Comparison of ENCODE assay signal across 25 cellular contexts in genomic region chr2:84293791-84294380, GRCh38.
DNase-seq lines count a peak whose midpoint lies in the region; ATAC-seq, FAIRE-seq and TF ChIP-seq lines count a peak whose summit lies in the region.
"Had no signal": no experiment of that assay in that cellular context is flagged by ENCODE, and none has a peak within 500 bp of the region (broad histone marks: within the 10 kb centered on the region; RNA-seq: fewer than 3 reads in every experiment).

No MANE protein-coding gene starts in this region.

- in situ Hi-C loops in HepG2 (cut with HindIII; ENCODE audit: extremely low pct_ligation_motif_present, low pct_unique_long_range_greater_than_20kb) = no loop called here

- H3K18ac ChIP-seq in mesendoderm (ENCODE audit: low read length) = no peak overlapping the region

- H3K36me3 Mint-ChIP-seq in WTC11 = peaks cover 3% of the 10 kb centered on the region; the same call in 1 of the 2 replicates
- H3K36me3 Mint-ChIP-seq: CD4-positive, CD25-positive, alpha-beta regulatory T cell; CD8-positive, alpha-beta memory T cell had no signal

- no peak overlapping the region for H4K8ac ChIP-seq in mesendoderm (ENCODE audit: low read depth, low read length)

- TF ChIP-seq CTCF in WTC11 (IDR thresholded peaks at IDR 0.05) = no peak
- 0 out of 2 replicates have a peak, but pooled peaks have one; percentile 14 for TF ChIP-seq CTCF in HepG2 (CRISPR knock-in tag; IDR thresholded peaks at IDR 0.05)

- no peak overlapping the region for H2BK5ac ChIP-seq in mesendoderm (ENCODE audit: low read length)

- POLR2A ChIA-PET in WTC11 (lab: Charles Lee) (no interaction called here), HepG2 (lab: Yijun Ruan, JAX) (interaction anchor here (0.6 to 1.6 kb wide), 9 partner anchors 9 to 1223 kb away, joined by 3 to 10 read pairs (median 3); no protein-coding TSS in a partner anchor)

- peak overlapping the region; percentile 57 for H3K9ac ChIP-seq in HepG2 (ENCODE audit: insufficient read depth, low read depth, low read length)
- no peak overlapping the region for H3K9ac ChIP-seq in mesendoderm (ENCODE audit: low read length)

- H2BK15ac ChIP-seq in mesendoderm (replicated peaks; ENCODE audit: low read depth) = no peak overlapping the region

- H3K79me1 ChIP-seq in mesendoderm (ENCODE audit: low read length) = no peaks in the 10 kb centered on the region

- intact Hi-C loops in HepG2 (cut with micrococcal nuclease; ENCODE audit: unreplicated experiment) = no loop called here

- H2AFZ ChIP-seq in HepG2 (ENCODE audit: low read length) = no peak overlapping the region

- no peak overlapping the region; a peak in 1 of 6 replicates for H3K4me3 ChIP-seq in HepG2 (replicated peaks in 1 of 3; ENCODE audit: insufficient read depth in 1 of 3, low read depth in 2 of 3, low read length in 3 of 3)
- no peak overlapping the region for H3K4me3 ChIP-seq in mesendoderm (ENCODE audit: low read length)
- H3K4me3 ChIP-seq: A549, K562 had no signal

- TF ChIP-seq RAD21 in HepG2 (CRISPR knock-in tag; IDR thresholded peaks at IDR 0.05) = peak; percentile 70

- no peaks in the 10 kb centered on the region; the same call in 1 of the 2 replicates for H3K9me3 ChIP-seq in HepG2 (ENCODE audit: low read length)
- H3K9me3 ChIP-seq: A549 had no signal

- no peak for DNase-seq in stimulated activated naive CD8-positive, alpha-beta T cell treated with anti-CD3 and anti-CD28 coated beads, Interleukin-15, amount 100 ng/mL, for 72 hours
- DNase-seq in stimulated activated naive CD8-positive, alpha-beta T cell treated with anti-CD3 and anti-CD28 coated beads, Interleukin-15, Interleukin-2, amounts not matched to agents 100 U/mL and 50 U/mL, for 24 hours = no peak
- DNase-seq in WTC11 (ENCODE audit: low spot score) (no peak), HepG2 (ENCODE audit: low spot score) (peak; percentile 97), UCSD-AML1 (lab: John Stamatoyannopoulos, UW; ENCODE audit: unreplicated experiment) (no peak), GM19240 (ENCODE audit: insufficient read length, low spot score) (no peak), mesendoderm (no peak)
- DNase-seq: AML-193; C1 segment of cervical spinal cord; CD4-positive, CD25-positive, alpha-beta regulatory T cell; CD8-positive, alpha-beta memory T cell; COR-L47; GOT3; H7; HFFc6; IMR-90 had no signal

- no peak overlapping the region for H2BK120ac ChIP-seq in mesendoderm (ENCODE audit: low read depth, low read length)

- no peaks in the 10 kb centered on the region for H3K27me3 ChIP-seq in HepG2 (ENCODE audit: control insufficient read depth in 1 of 2, insufficient read depth in 2 of 2, low read length in 2 of 2)
- no peaks in the 10 kb centered on the region for H3K27me3 ChIP-seq in mesendoderm (ENCODE audit: insufficient read depth, low read length, poor library complexity)

- 2% methylated on average over 6 of the region's 6 CpGs for WGBS in HepG2 (ENCODE audit: low lambda C conversion rate)
- WGBS in mesendoderm (ENCODE audit: extremely low coverage, insufficient coverage, low lambda C conversion rate) = no CpG with 5 or more reads among the region's 6 CpGs

- no peak overlapping the region for H4K5ac ChIP-seq in mesendoderm (ENCODE audit: low read length)

- FAIRE-seq in HepG2 (lab: Jason Lieb, UNC) = peak; percentile 93
- FAIRE-seq: A549, D721Med, G401.6, GM12891, GM19239, K562 had no signal

- H3K27ac Mint-ChIP-seq in stimulated activated naive CD8-positive, alpha-beta T cell treated with anti-CD3 and anti-CD28 coated beads, Interleukin-15, amount 100 ng/mL, for 72 hours = peak overlapping the region; percentile 69 to 90
- no peak overlapping the region for H3K27ac Mint-ChIP-seq in WTC11
- H3K27ac Mint-ChIP-seq: CD4-positive, CD25-positive, alpha-beta regulatory T cell; HFFc6 had no signal

- H3K4me1 Mint-ChIP-seq in stimulated activated naive CD8-positive, alpha-beta T cell treated with anti-CD3 and anti-CD28 coated beads, Interleukin-15, amount 100 ng/mL, for 72 hours = no peaks in the 10 kb centered on the region
- H3K4me1 Mint-ChIP-seq in WTC11 = peaks cover 22% of the 10 kb centered on the region
- H3K4me1 Mint-ChIP-seq: CD4-positive, CD25-positive, alpha-beta regulatory T cell; CD8-positive, alpha-beta memory T cell had no signal

- H3K23ac ChIP-seq in mesendoderm (ENCODE audit: low read length) = no peak overlapping the region

- no peaks in the 10 kb centered on the region for H3K36me3 ChIP-seq in HepG2 (replicated peaks in 1 of 2; ENCODE audit: control insufficient read depth in 1 of 2, insufficient read depth in 2 of 2, low read length in 2 of 2)
- no peaks in the 10 kb centered on the region for H3K36me3 ChIP-seq in mesendoderm (ENCODE audit: control insufficient read depth, insufficient read depth, low read length)

- H3K4me2 ChIP-seq in HepG2 (ENCODE audit: low read depth, low read length) = peak overlapping the region; percentile 60
- H3K4me2 ChIP-seq in mesendoderm (ENCODE audit: low read length) = no peak overlapping the region
- H3K4me2 ChIP-seq: A549 had no signal

- no peak overlapping the region for H2AK5ac ChIP-seq in mesendoderm (ENCODE audit: low read length)

- H4K20me1 ChIP-seq in HepG2 (ENCODE audit: insufficient read depth, low read length) = no peaks in the 10 kb centered on the region

- H3K56ac ChIP-seq in mesendoderm (ENCODE audit: low read length) = no peak overlapping the region

- H3K27ac ChIP-seq in HepG2 (ENCODE audit: extremely low read length, insufficient read depth, low read length) = peak overlapping the region; percentile 90
- no peak overlapping the region for H3K27ac ChIP-seq in mesendoderm (ENCODE audit: low read depth, low read length)
- H3K27ac ChIP-seq: 22Rv1, A549 had no signal

- TF ChIP-seq POLR2A in HepG2 (IDR thresholded peaks at IDR 0.05; ENCODE audit: insufficient read depth in 1 of 2, low read depth in 2 of 2, low read length in 2 of 2) = peak in 1 of 2 experiments; percentile 31; a peak in 1 of 4 replicates

- no peaks in the 10 kb centered on the region for H3K79me2 ChIP-seq in HepG2 (ENCODE audit: insufficient read depth, low read length)
- no peaks in the 10 kb centered on the region for H3K79me2 ChIP-seq in mesendoderm (ENCODE audit: control insufficient read depth, insufficient read depth, low read length)

- TF ChIP-seq EP300 in HepG2 (IDR thresholded peaks at IDR 0.05; ENCODE audit: low read depth in 2 of 2, low read length in 2 of 2) (peak; percentile 95 to 97), HepG2 (CRISPR knock-in tag; IDR thresholded peaks at IDR 0.05; ENCODE audit: borderline replicate concordance) (peak; percentile 97)

- H3K4ac ChIP-seq in mesendoderm (ENCODE audit: low read depth, low read length) = no peak overlapping the region

- H3K4me1 ChIP-seq in HepG2 (ENCODE audit: insufficient read depth, low read length) = peaks cover 79% of the 10 kb centered on the region
- no peaks in the 10 kb centered on the region for H3K4me1 ChIP-seq in mesendoderm (ENCODE audit: control insufficient read depth, low read depth, low read length)
- H3K4me1 ChIP-seq: A549 had no signal

- H3K27me3 Mint-ChIP-seq in stimulated activated naive CD8-positive, alpha-beta T cell treated with anti-CD3 and anti-CD28 coated beads, Interleukin-15, amount 100 ng/mL, for 72 hours = no peaks in the 10 kb centered on the region
- H3K27me3 Mint-ChIP-seq in WTC11 (ENCODE audit: low read depth) = no peaks in the 10 kb centered on the region

- BruUV-seq in HepG2 (replicated peaks; lab: Mats Ljungman, UMichigan) = no TSS peak

- CTCF ChIA-PET in WTC11 (lab: Charles Lee) (no interaction called here), HepG2 (lab: Yijun Ruan, JAX; ENCODE audit: low intra/inter-chr PET ratio, low total read pairs) (no interaction called here)

- H3K9me3 Mint-ChIP-seq in stimulated activated naive CD8-positive, alpha-beta T cell treated with anti-CD3 and anti-CD28 coated beads, Interleukin-15, amount 100 ng/mL, for 72 hours = no peaks in the 10 kb centered on the region
- H3K9me3 Mint-ChIP-seq in WTC11 = peaks cover 41% of the 10 kb centered on the region
- H3K9me3 Mint-ChIP-seq: CD4-positive, CD25-positive, alpha-beta regulatory T cell; CD8-positive, alpha-beta memory T cell; HFFc6 had no signal

- no peak overlapping the region for H3K4me3 Mint-ChIP-seq in stimulated activated naive CD8-positive, alpha-beta T cell treated with anti-CD3 and anti-CD28 coated beads, Interleukin-15, amount 100 ng/mL, for 72 hours
- no peak overlapping the region for H3K4me3 Mint-ChIP-seq in WTC11
- H3K4me3 Mint-ChIP-seq: CD4-positive, CD25-positive, alpha-beta regulatory T cell; CD8-positive, alpha-beta memory T cell; HFFc6 had no signal

- no peak for ATAC-seq in stimulated activated naive CD8-positive, alpha-beta T cell treated with anti-CD3 and anti-CD28 coated beads, Interleukin-15, amount 100 ng/mL, for 72 hours
- ATAC-seq in stimulated activated naive CD8-positive, alpha-beta T cell treated with anti-CD3 and anti-CD28 coated beads, Interleukin-15, Interleukin-2, amounts not matched to agents 100 U/mL and 50 U/mL, for 24 hours = no peak
- ATAC-seq in WTC11 (no peak), HepG2 (peak; percentile 97), GM21381 (IDR thresholded peaks at IDR 0.05; ENCODE audit: unreplicated experiment) (no peak)
- ATAC-seq: A549, HCT116, K562 had no signal

TF ChIP-seq in WTC11, 78 proteins besides CTCF, POLR2A, EP300 and RAD21:
- TF ChIP-seq TEAD4 (CRISPR knock-in tag; IDR thresholded peaks at IDR 0.05) (no peak), NFE2L1 (CRISPR knock-in tag; IDR thresholded peaks at IDR 0.05) (no peak), CREM (CRISPR knock-in tag; IDR thresholded peaks at IDR 0.05) (no peak), GABPB1 (CRISPR knock-in tag; IDR thresholded peaks at IDR 0.05) (peak; percentile 69), MYBL2 (CRISPR knock-in tag; IDR thresholded peaks at IDR 0.05) (no peak)
TF ChIP-seq in WTC11: peak in this region for 1.

TF ChIP-seq in HepG2, 621 proteins besides CTCF, POLR2A, EP300 and RAD21 (continues in another document):
- no peak; the same call in 1 of the 2 replicates for TF ChIP-seq DR1 (CRISPR knock-in tag; IDR thresholded peaks at IDR 0.05)
- no peak for TF ChIP-seq ZNF468 (CRISPR knock-in tag; IDR thresholded peaks at IDR 0.05)
